ENCODE assay signal across 12 cellular contexts in the genomic region with DNA sequence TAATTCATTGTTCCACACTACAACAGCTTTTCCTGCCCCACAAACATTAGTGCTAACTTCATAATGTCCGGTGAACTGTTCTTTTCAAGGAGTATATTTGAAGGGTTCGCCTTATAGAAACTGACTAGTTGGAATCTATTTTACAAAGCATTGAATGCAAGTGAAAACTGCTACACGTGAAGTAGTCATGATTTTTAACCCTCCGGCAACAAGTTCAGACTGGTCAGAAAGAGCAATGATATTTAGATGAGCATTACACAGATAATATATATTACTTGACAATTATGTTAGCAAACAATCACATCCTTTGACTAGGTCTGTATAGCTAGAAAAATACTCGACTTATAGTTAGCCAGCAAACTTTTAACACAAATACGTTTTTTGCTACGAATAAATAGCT. TPM values are rescaled to one million over a fixed set of nuclear protein-coding genes. Genes with fewer than 3 reads are reported as not detected.
DNase-seq lines count a peak whose midpoint lies in the region; ATAC-seq and TF ChIP-seq lines count a peak whose summit lies in the region.
"Had no signal": no experiment of that assay in that cellular context is flagged by ENCODE, and none has a peak within 500 bp of the region (broad histone marks: within the 10 kb centered on the region; RNA-seq: fewer than 3 reads in every experiment).

No MANE protein-coding gene starts in this region.

- H3K27ac ChIP-seq in gastroesophageal sphincter (peak overlapping the region in 3 of 4 donors; percentile 94 to 99 (median 99)), skin epidermis (peak overlapping the region in 15 of 21 experiments; percentile 62 to 99 (median 96))

- H3K36me3 ChIP-seq in gastroesophageal sphincter: no peaks in the 10 kb centered on the region

- peak overlapping the region; percentile 88 for H3K27ac Mint-ChIP-seq in activated CD4-positive, alpha-beta memory T cell treated with anti-CD3 and anti-CD28 coated beads, Interleukin-2, amount 10 ng/mL, durations not matched to agents 7 days and 5 days
- H3K27ac Mint-ChIP-seq in activated CD4-positive, alpha-beta memory T cell treated with anti-CD3 and anti-CD28 coated beads for 36 hours: no peak overlapping the region
- H3K27ac Mint-ChIP-seq in WTC11: peak overlapping the region; percentile 88

- DNase-seq in activated CD4-positive, alpha-beta memory T cell treated with anti-CD3 and anti-CD28 coated beads, Interleukin-2, amount 10 ng/mL, durations not matched to agents 7 days and 5 days: no peak
- no peak for DNase-seq in activated CD4-positive, alpha-beta memory T cell treated with anti-CD3 and anti-CD28 coated beads for 36 hours
- DNase-seq in WTC11 (ENCODE audit: low spot score): no peak
- no peak for DNase-seq in iPS-NIHi11 (ENCODE audit: low spot score)
- DNase-seq in HK-2 (ENCODE audit: unreplicated experiment): no peak
- DNase-seq in islet precursor cell: no peak
- DNase-seq: ACHN; kidney; NCI-H1417 treated with DMSO at 0.1 percent for 48 hours; stimulated activated CD4-positive, alpha-beta T cell treated with anti-CD3 and anti-CD28 coated beads, Interleukin-4, amount 100 ng/mL, for 24 hours had no signal

- no peak overlapping the region for H3K4me3 Mint-ChIP-seq in activated CD4-positive, alpha-beta memory T cell treated with anti-CD3 and anti-CD28 coated beads, Interleukin-2, amount 10 ng/mL, durations not matched to agents 7 days and 5 days
- no peak overlapping the region for H3K4me3 Mint-ChIP-seq in activated CD4-positive, alpha-beta memory T cell treated with anti-CD3 and anti-CD28 coated beads for 36 hours
- peak overlapping the region; percentile 88 for H3K4me3 Mint-ChIP-seq in WTC11

- WGBS in gastroesophageal sphincter (ENCODE audit: low coverage in 1 of 2), 2 donors: 66 to 83% methylated on average over 5 to 7 of the region's 7 CpGs

- no peak for TF ChIP-seq EP300 in gastroesophageal sphincter (IDR thresholded peaks at IDR 0.05)

- TF ChIP-seq CTCF in WTC11 (IDR thresholded peaks at IDR 0.05) (no peak), gastroesophageal sphincter (IDR thresholded peaks at IDR 0.05) (no peak)

- H3K4me3 ChIP-seq in gastroesophageal sphincter (no peak overlapping the region), skin epidermis (no peak overlapping the region)

- no peaks in the 10 kb centered on the region for H3K9me3 Mint-ChIP-seq in activated CD4-positive, alpha-beta memory T cell treated with anti-CD3 and anti-CD28 coated beads, Interleukin-2, amount 10 ng/mL, durations not matched to agents 7 days and 5 days
- no peaks in the 10 kb centered on the region for H3K9me3 Mint-ChIP-seq in activated CD4-positive, alpha-beta memory T cell treated with anti-CD3 and anti-CD28 coated beads for 36 hours
- H3K9me3 Mint-ChIP-seq in WTC11: no peaks in the 10 kb centered on the region

- no peak for ATAC-seq in WTC11
- ATAC-seq in gastroesophageal sphincter: no peak

- intact Hi-C loops in activated CD4-positive, alpha-beta memory T cell treated with anti-CD3 and anti-CD28 coated beads for 36 hours (cut with micrococcal nuclease): loop anchor here (2.0 to 5.0 kb wide), 6 partner anchors 23 to 877 kb away; a partner anchor contains a TSS

- no peaks in the 10 kb centered on the region for H3K27me3 ChIP-seq in gastroesophageal sphincter

- H3K9me3 ChIP-seq in gastroesophageal sphincter: no peaks in the 10 kb centered on the region

- H3K36me3 Mint-ChIP-seq in activated CD4-positive, alpha-beta memory T cell treated with anti-CD3 and anti-CD28 coated beads, Interleukin-2, amount 10 ng/mL, durations not matched to agents 7 days and 5 days (ENCODE audit: low read depth): peaks cover 6% of the 10 kb centered on the region
- no peaks in the 10 kb centered on the region for H3K36me3 Mint-ChIP-seq in activated CD4-positive, alpha-beta memory T cell treated with anti-CD3 and anti-CD28 coated beads for 36 hours
- H3K36me3 Mint-ChIP-seq in WTC11: no peaks in the 10 kb centered on the region

- CTCF ChIA-PET in activated CD4-positive, alpha-beta memory T cell treated with anti-CD3 and anti-CD28 coated beads, Interleukin-2, amount 10 ng/mL, durations not matched to agents 7 days and 5 days (lab: Charles Lee): no interaction called here
- CTCF ChIA-PET in activated CD4-positive, alpha-beta memory T cell treated with anti-CD3 and anti-CD28 coated beads for 36 hours (lab: Charles Lee): interaction anchor here (0.9 to 1.2 kb wide), 2 partner anchors 22 to 253 kb away, joined by 4 read pairs; no protein-coding TSS in a partner anchor
- CTCF ChIA-PET in WTC11 (lab: Charles Lee): no interaction called here

- no peaks in the 10 kb centered on the region for H3K27me3 Mint-ChIP-seq in activated CD4-positive, alpha-beta memory T cell treated with anti-CD3 and anti-CD28 coated beads, Interleukin-2, amount 10 ng/mL, durations not matched to agents 7 days and 5 days
- H3K27me3 Mint-ChIP-seq in activated CD4-positive, alpha-beta memory T cell treated with anti-CD3 and anti-CD28 coated beads for 36 hours: no peaks in the 10 kb centered on the region
- H3K27me3 Mint-ChIP-seq in WTC11 (ENCODE audit: low read depth): no peaks in the 10 kb centered on the region; the same call in 1 of the 2 replicates

- H3K4me1 ChIP-seq in gastroesophageal sphincter: peaks cover 0 to 33% (median 8%) of the 10 kb centered on the region in 3 donors

- no peak for TF ChIP-seq POLR2A in gastroesophageal sphincter (IDR thresholded peaks at IDR 0.05)

- H3K4me1 Mint-ChIP-seq in activated CD4-positive, alpha-beta memory T cell treated with anti-CD3 and anti-CD28 coated beads, Interleukin-2, amount 10 ng/mL, durations not matched to agents 7 days and 5 days: peaks cover 47% of the 10 kb centered on the region
- H3K4me1 Mint-ChIP-seq in activated CD4-positive, alpha-beta memory T cell treated with anti-CD3 and anti-CD28 coated beads for 36 hours (ENCODE audit: low read depth): peaks cover 52% of the 10 kb centered on the region
- peaks cover 37% of the 10 kb centered on the region for H3K4me1 Mint-ChIP-seq in WTC11

- POLR2A ChIA-PET in activated CD4-positive, alpha-beta memory T cell treated with anti-CD3 and anti-CD28 coated beads, Interleukin-2, amount 10 ng/mL, durations not matched to agents 7 days and 5 days (lab: Charles Lee): no interaction called here
- POLR2A ChIA-PET in activated CD4-positive, alpha-beta memory T cell treated with anti-CD3 and anti-CD28 coated beads for 36 hours (lab: Charles Lee): no interaction called here
- POLR2A ChIA-PET in WTC11 (lab: Charles Lee): interaction anchor here (0.6 kb wide), 1 partner anchor 20 kb away, joined by 3 read pairs; no protein-coding TSS in a partner anchor

TF ChIP-seq in WTC11, 78 proteins besides CTCF, POLR2A, EP300 and RAD21 (continues in another document):
- no peak for TF ChIP-seq ZNF396 (CRISPR knock-in tag; IDR thresholded peaks at IDR 0.05; ENCODE audit: borderline replicate concordance)
- no peak for TF ChIP-seq ZNF232 (CRISPR knock-in tag; IDR thresholded peaks at IDR 0.05)
- TF ChIP-seq, protein P1, sequence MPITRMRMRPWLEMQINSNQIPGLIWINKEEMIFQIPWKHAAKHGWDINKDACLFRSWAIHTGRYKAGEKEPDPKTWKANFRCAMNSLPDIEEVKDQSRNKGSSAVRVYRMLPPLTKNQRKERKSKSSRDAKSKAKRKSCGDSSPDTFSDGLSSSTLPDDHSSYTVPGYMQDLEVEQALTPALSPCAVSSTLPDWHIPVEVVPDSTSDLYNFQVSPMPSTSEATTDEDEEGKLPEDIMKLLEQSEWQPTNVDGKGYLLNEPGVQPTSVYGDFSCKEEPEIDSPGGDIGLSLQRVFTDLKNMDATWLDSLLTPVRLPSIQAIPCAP (CRISPR knock-in tag; IDR thresholded peaks at IDR 0.05): no peak
- no peak for TF ChIP-seq MXD4 (CRISPR knock-in tag; IDR thresholded peaks at IDR 0.05; ENCODE audit: borderline replicate concordance)
- no peak for TF ChIP-seq ZNF219 (CRISPR knock-in tag; IDR thresholded peaks at IDR 0.05; ENCODE audit: borderline replicate concordance)
- TF ChIP-seq TEAD1 (CRISPR knock-in tag; IDR thresholded peaks at IDR 0.05): no peak
- no peak for TF ChIP-seq JUN (CRISPR knock-in tag; IDR thresholded peaks at IDR 0.05)
- TF ChIP-seq, protein P2, sequence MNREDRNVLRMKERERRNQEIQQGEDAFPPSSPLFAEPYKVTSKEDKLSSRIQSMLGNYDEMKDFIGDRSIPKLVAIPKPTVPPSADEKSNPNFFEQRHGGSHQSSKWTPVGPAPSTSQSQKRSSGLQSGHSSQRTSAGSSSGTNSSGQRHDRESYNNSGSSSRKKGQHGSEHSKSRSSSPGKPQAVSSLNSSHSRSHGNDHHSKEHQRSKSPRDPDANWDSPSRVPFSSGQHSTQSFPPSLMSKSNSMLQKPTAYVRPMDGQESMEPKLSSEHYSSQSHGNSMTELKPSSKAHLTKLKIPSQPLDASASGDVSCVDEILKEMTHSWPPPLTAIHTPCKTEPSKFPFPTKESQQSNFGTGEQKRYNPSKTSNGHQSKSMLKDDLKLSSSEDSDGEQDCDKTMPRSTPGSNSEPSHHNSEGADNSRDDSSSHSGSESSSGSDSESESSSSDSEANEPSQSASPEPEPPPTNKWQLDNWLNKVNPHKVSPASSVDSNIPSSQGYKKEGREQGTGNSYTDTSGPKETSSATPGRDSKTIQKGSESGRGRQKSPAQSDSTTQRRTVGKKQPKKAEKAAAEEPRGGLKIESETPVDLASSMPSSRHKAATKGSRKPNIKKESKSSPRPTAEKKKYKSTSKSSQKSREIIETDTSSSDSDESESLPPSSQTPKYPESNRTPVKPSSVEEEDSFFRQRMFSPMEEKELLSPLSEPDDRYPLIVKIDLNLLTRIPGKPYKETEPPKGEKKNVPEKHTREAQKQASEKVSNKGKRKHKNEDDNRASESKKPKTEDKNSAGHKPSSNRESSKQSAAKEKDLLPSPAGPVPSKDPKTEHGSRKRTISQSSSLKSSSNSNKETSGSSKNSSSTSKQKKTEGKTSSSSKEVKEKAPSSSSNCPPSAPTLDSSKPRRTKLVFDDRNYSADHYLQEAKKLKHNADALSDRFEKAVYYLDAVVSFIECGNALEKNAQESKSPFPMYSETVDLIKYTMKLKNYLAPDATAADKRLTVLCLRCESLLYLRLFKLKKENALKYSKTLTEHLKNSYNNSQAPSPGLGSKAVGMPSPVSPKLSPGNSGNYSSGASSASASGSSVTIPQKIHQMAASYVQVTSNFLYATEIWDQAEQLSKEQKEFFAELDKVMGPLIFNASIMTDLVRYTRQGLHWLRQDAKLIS (CRISPR knock-in tag; IDR thresholded peaks at IDR 0.05; ENCODE audit: borderline replicate concordance): no peak
- no peak for TF ChIP-seq ATF1 (CRISPR knock-in tag; IDR thresholded peaks at IDR 0.05)

RNA-seq across cellular contexts. Expression of a gene that starts 1.7 kb away (rescaled TPM):
- 10 to 100 TPM; 62.4 to 66.2 TPM for total RNA-seq in activated CD4-positive, alpha-beta memory T cell treated with anti-CD3 and anti-CD28 coated beads, Interleukin-2, amount 10 ng/mL, durations not matched to agents 7 days and 5 days
- total RNA-seq in activated CD4-positive, alpha-beta memory T cell treated with anti-CD3 and anti-CD28 coated beads for 36 hours: 10 to 100 TPM; 54.9 to 63.8 TPM
- total RNA-seq in WTC11 (2021): 31.2 to 35.8 TPM (median 33.8 TPM) in 3 replicates
- 100 to 1,000 TPM in 3 of 4 donors, 10 to 100 TPM in 1; 68.4 to 238 (median 115) TPM for total RNA-seq in gastroesophageal sphincter
